Comparison of ENCODE assay signal across 2 cellular contexts in genomic region chr10:113504423-113504822, GRCh38.
A peak's percentile ranks its signal among the peaks of the same experiment; 100 is the strongest.
TF ChIP-seq lines count a peak whose summit lies in the region.

No MANE protein-coding gene starts in this region.

TF ChIP-seq in SK-N-SH, 30 proteins besides CTCF, POLR2A, EP300 and RAD21:
- TF ChIP-seq REST (IDR thresholded peaks at IDR 0.05; ENCODE audit: low read depth, low read length) = peak; percentile 65; the same call in 1 of the 2 replicates
- TF ChIP-seq USF1 (IDR thresholded peaks at IDR 0.05; ENCODE audit: borderline replicate concordance, low read depth) = no peak

TF ChIP-seq in SK-N-SH treated with all-trans-retinoic acid at 6 μM for 48 hours, 23 proteins besides CTCF, POLR2A, EP300 and RAD21:
- TF ChIP-seq TSHZ2 (CRISPR knock-in tag; IDR thresholded peaks at IDR 0.05) (no peak), PPARA (CRISPR knock-in tag; IDR thresholded peaks at IDR 0.05; ENCODE audit: borderline replicate concordance) (no peak), ESRRG (CRISPR knock-in tag; IDR thresholded peaks at IDR 0.05) (no peak), GLIS3 (CRISPR knock-in tag; IDR thresholded peaks at IDR 0.05) (no peak)
